ENCODE assay signal across 2 cellular contexts in genomic region chr14:73633115-73633514, GRCh38.
TF ChIP-seq lines count a peak whose summit lies in the region.

No MANE protein-coding gene starts in this region.

TF ChIP-seq in IMR-90, 13 proteins besides CTCF, POLR2A, EP300 and RAD21:
- TF ChIP-seq CHD1 (IDR thresholded peaks at IDR 0.05; ENCODE audit: low read depth, low read length) (no peak), MAZ (IDR thresholded peaks at IDR 0.05; ENCODE audit: borderline replicate concordance, low read depth, low read length) (no peak), SMC3 (IDR thresholded peaks at IDR 0.05; ENCODE audit: low read depth, low read length) (no peak), USF2 (IDR thresholded peaks at IDR 0.05; ENCODE audit: low read depth, low read length) (no peak), MAFK (IDR thresholded peaks at IDR 0.05; ENCODE audit: low read depth, low read length) (no peak), MXI1 (IDR thresholded peaks at IDR 0.05; ENCODE audit: borderline replicate concordance, low read depth, low read length) (no peak), ELK1 (IDR thresholded peaks at IDR 0.05; ENCODE audit: borderline replicate concordance, low read depth, low read length) (no peak), NFE2L2 (IDR thresholded peaks at IDR 0.05; ENCODE audit: low read depth, low read length) (no peak), RCOR1 (IDR thresholded peaks at IDR 0.05; ENCODE audit: insufficient replicate concordance, low read length) (no peak), FOS (IDR thresholded peaks at IDR 0.05; ENCODE audit: low read depth, low read length) (no peak)

TF ChIP-seq in K562, 482 proteins besides CTCF, POLR2A, EP300 and RAD21:
- no peak for TF ChIP-seq E2F5 (CRISPR knock-in tag; IDR thresholded peaks at IDR 0.05)
- no peak for TF ChIP-seq SMARCC2 (IDR thresholded peaks at IDR 0.05; ENCODE audit: low read depth)
- no peak for TF ChIP-seq ARID3B (CRISPR knock-in tag; IDR thresholded peaks at IDR 0.05; ENCODE audit: borderline replicate concordance)
- TF ChIP-seq E2F8 (IDR thresholded peaks at IDR 0.05; ENCODE audit: low read depth, partially characterized antibody): no peak
- no peak for TF ChIP-seq YY1 (IDR thresholded peaks at IDR 0.05; ENCODE audit: borderline replicate concordance in 1 of 3, control insufficient read depth in 1 of 3, extremely low read depth in 1 of 3, insufficient read depth in 3 of 3, insufficient read length in 1 of 3, insufficient replicate concordance in 2 of 3, low read depth in 1 of 3, low read length in 2 of 3)
- no peak for TF ChIP-seq ZNF175 (CRISPR knock-in tag; IDR thresholded peaks at IDR 0.05; ENCODE audit: low read depth)
- TF ChIP-seq, protein P1, sequence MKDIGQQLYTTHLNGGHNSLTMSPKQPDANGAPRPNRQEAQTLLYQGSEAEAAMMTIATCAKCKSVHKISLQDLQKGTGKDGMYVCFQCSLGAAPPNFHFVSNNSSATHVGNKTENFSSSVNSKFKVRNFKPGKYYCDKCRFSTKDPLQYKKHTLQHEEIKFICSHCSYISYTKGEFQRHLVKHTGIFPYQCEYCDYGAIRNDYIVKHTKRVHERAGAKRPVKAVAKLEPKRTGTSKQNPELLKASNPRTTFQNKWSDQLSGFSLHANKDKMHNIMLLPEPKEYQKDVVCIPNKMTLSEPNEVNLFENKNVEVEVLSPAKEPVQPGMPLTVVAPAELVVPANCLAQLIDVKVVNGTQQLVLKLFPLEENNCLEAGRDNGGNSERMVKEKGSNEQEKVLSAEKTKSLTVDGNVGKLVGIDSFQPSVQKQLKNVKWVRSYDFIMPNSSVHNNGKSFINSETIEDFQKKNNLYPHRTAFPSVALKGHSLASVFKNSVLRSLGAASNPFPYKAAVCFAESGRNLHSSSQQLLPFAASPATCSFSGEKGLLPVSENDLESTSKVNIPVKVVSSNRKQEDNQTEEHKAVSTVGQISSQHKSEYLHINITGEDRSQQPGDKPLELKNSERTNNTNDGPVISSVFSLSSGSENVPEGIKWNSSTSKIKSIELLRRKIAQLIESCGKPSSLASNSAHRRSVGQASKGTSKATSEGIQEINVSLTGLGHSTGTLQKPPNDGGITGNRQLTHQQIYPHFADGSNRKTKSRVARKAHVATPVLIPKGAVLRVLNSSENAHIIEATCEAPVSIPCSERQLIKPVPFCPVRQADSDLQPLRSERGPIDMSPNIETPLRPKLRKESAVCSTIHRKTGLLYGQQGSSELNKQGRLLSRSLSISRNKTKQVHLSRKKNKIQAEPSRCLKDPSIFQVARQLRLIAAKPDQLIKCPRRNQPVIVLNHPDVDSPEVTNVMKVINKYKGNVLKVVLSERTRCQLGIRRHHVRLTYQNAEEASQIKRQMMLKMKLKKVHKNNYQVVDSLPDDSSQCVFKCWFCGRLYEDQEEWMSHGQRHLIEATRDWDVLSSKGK (CRISPR knock-in tag; IDR thresholded peaks at IDR 0.05): no peak
- TF ChIP-seq HDAC6 (IDR thresholded peaks at IDR 0.05; ENCODE audit: low read depth, low read length): no peak
- no peak for TF ChIP-seq ZNF609 (CRISPR knock-in tag; IDR thresholded peaks at IDR 0.05; ENCODE audit: borderline replicate concordance)
- TF ChIP-seq DACH1 (IDR thresholded peaks at IDR 0.05; ENCODE audit: partially characterized antibody): no peak
- no peak for TF ChIP-seq KAT2B (IDR thresholded peaks at IDR 0.05; ENCODE audit: low read depth, low read length)
- no peak for TF ChIP-seq PPARD (CRISPR knock-in tag; IDR thresholded peaks at IDR 0.05)
- TF ChIP-seq, protein P2, sequence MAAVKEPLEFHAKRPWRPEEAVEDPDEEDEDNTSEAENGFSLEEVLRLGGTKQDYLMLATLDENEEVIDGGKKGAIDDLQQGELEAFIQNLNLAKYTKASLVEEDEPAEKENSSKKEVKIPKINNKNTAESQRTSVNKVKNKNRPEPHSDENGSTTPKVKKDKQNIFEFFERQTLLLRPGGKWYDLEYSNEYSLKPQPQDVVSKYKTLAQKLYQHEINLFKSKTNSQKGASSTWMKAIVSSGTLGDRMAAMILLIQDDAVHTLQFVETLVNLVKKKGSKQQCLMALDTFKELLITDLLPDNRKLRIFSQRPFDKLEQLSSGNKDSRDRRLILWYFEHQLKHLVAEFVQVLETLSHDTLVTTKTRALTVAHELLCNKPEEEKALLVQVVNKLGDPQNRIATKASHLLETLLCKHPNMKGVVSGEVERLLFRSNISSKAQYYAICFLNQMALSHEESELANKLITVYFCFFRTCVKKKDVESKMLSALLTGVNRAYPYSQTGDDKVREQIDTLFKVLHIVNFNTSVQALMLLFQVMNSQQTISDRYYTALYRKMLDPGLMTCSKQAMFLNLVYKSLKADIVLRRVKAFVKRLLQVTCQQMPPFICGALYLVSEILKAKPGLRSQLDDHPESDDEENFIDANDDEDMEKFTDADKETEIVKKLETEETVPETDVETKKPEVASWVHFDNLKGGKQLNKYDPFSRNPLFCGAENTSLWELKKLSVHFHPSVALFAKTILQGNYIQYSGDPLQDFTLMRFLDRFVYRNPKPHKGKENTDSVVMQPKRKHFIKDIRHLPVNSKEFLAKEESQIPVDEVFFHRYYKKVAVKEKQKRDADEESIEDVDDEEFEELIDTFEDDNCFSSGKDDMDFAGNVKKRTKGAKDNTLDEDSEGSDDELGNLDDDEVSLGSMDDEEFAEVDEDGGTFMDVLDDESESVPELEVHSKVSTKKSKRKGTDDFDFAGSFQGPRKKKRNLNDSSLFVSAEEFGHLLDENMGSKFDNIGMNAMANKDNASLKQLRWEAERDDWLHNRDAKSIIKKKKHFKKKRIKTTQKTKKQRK (IDR thresholded peaks at IDR 0.05; ENCODE audit: borderline replicate concordance, low read depth, low read length): no peak
- TF ChIP-seq ETV5 (CRISPR knock-in tag; IDR thresholded peaks at IDR 0.05; ENCODE audit: low read depth): no peak
TF ChIP-seq in K562: peak in this region for 0.
